ENCODE assay signal across 21 cellular contexts in genomic region chr1:59218521-59219236, GRCh38.
DNase-seq lines count a peak whose midpoint lies in the region; TF ChIP-seq lines count a peak whose summit lies in the region.
"Had no signal": no experiment of that assay in that cellular context is flagged by ENCODE, and none has a peak within 500 bp of the region (broad histone marks: within the 10 kb centered on the region; RNA-seq: fewer than 3 reads in every experiment).

No MANE protein-coding gene starts in this region.

- H3K4me1 ChIP-seq in fibroblast of lung (ENCODE audit: control insufficient read depth, extremely low read depth, insufficient read depth, low read length) (peaks cover 2% of the 10 kb centered on the region), mesenchymal stem cell (ENCODE audit: control insufficient read depth, insufficient read depth, low read depth, low read length) (peaks cover 19% of the 10 kb centered on the region)

- no peak overlapping the region for H3K4me3 Mint-ChIP-seq in mesothelial cell of epicardium
- H3K4me3 Mint-ChIP-seq in activated CD4-positive, alpha-beta memory T cell treated with anti-CD3 and anti-CD28 coated beads, Interleukin-2, amount 10 ng/mL, durations not matched to agents 7 days and 5 days, result no peak overlapping the region
- H3K4me3 Mint-ChIP-seq in activated CD4-positive, alpha-beta T cell treated with anti-CD3 and anti-CD28 coated beads, Interleukin-2, amount 10 ng/mL, durations not matched to agents 24 days and 14 days, result no peak overlapping the region
- H3K4me3 Mint-ChIP-seq: CD4-positive, CD25-positive, alpha-beta regulatory T cell; HFFc6; IgD-negative memory B cell had no signal

- no peak overlapping the region for H3K14ac ChIP-seq in mesenchymal stem cell (ENCODE audit: low read length in 2 of 2)

- no peaks in the 10 kb centered on the region for H4K20me1 ChIP-seq in fibroblast of lung (ENCODE audit: control insufficient read depth, extremely low read depth, insufficient read depth, low read length)

- CTCF ChIA-PET in activated CD4-positive, alpha-beta memory T cell treated with anti-CD3 and anti-CD28 coated beads, Interleukin-2, amount 10 ng/mL, durations not matched to agents 7 days and 5 days (lab: Charles Lee), result no interaction called here

- POLR2A ChIA-PET in activated CD4-positive, alpha-beta memory T cell treated with anti-CD3 and anti-CD28 coated beads, Interleukin-2, amount 10 ng/mL, durations not matched to agents 7 days and 5 days (lab: Charles Lee), result no interaction called here

- H3K9me3 ChIP-seq in fibroblast of lung (ENCODE audit: control insufficient read depth, insufficient read depth, low read depth, low read length) (no peaks in the 10 kb centered on the region), mesenchymal stem cell (ENCODE audit: control insufficient read depth, low read length) (no peaks in the 10 kb centered on the region)

- H4K91ac ChIP-seq in mesenchymal stem cell (ENCODE audit: low read length), result no peak overlapping the region

- intact Hi-C loops in activated CD4-positive, alpha-beta T cell treated with anti-CD3 and anti-CD28 coated beads, Interleukin-2, amount 10 ng/mL, durations not matched to agents 24 days and 14 days (cut with micrococcal nuclease), result no loop called here

- H3K9me3 Mint-ChIP-seq in mesothelial cell of epicardium, result peaks cover 27% of the 10 kb centered on the region
- no peaks in the 10 kb centered on the region for H3K9me3 Mint-ChIP-seq in activated CD4-positive, alpha-beta memory T cell treated with anti-CD3 and anti-CD28 coated beads, Interleukin-2, amount 10 ng/mL, durations not matched to agents 7 days and 5 days
- peaks cover 18% of the 10 kb centered on the region for H3K9me3 Mint-ChIP-seq in activated CD4-positive, alpha-beta T cell treated with anti-CD3 and anti-CD28 coated beads, Interleukin-2, amount 10 ng/mL, durations not matched to agents 24 days and 14 days

- H2AFZ ChIP-seq in fibroblast of lung (ENCODE audit: low read length), result no peak overlapping the region
- no peak overlapping the region for H2AFZ ChIP-seq in mesenchymal stem cell (ENCODE audit: low read depth, low read length)
- H2AFZ ChIP-seq: PC-9 had no signal

- H2BK15ac ChIP-seq in mesenchymal stem cell (ENCODE audit: low read depth, poor library complexity, severe bottlenecking), result no peak overlapping the region

- H2BK5ac ChIP-seq in mesenchymal stem cell (ENCODE audit: low read depth, low read length, poor library complexity, severe bottlenecking), result peak overlapping the region; percentile 74

- no peak overlapping the region for H3K27ac ChIP-seq in fibroblast of lung (ENCODE audit: insufficient read depth, low read length)
- no peak overlapping the region for H3K27ac ChIP-seq in mesenchymal stem cell (ENCODE audit: low read length, poor library complexity, severe bottlenecking)
- H3K27ac ChIP-seq: PC-9 had no signal

- no peak overlapping the region for H3K4me2 ChIP-seq in fibroblast of lung (ENCODE audit: extremely low read depth, insufficient read depth, low read length)
- H3K4me2 ChIP-seq in mesenchymal stem cell (ENCODE audit: low read length, poor library complexity, severe bottlenecking), result no peak overlapping the region
- H3K4me2 ChIP-seq: PC-9 had no signal

- H3K18ac ChIP-seq in mesenchymal stem cell (ENCODE audit: low read depth in 1 of 2, low read length in 2 of 2), result no peak overlapping the region

- no peaks in the 10 kb centered on the region for H3K27me3 Mint-ChIP-seq in mesothelial cell of epicardium (ENCODE audit: low read depth)
- no peaks in the 10 kb centered on the region for H3K27me3 Mint-ChIP-seq in activated CD4-positive, alpha-beta memory T cell treated with anti-CD3 and anti-CD28 coated beads, Interleukin-2, amount 10 ng/mL, durations not matched to agents 7 days and 5 days
- H3K27me3 Mint-ChIP-seq in activated CD4-positive, alpha-beta T cell treated with anti-CD3 and anti-CD28 coated beads, Interleukin-2, amount 10 ng/mL, durations not matched to agents 24 days and 14 days, result no peaks in the 10 kb centered on the region
- H3K27me3 Mint-ChIP-seq: CD4-positive, CD25-positive, alpha-beta regulatory T cell; IgD-negative memory B cell had no signal

- no peak overlapping the region for H4K8ac ChIP-seq in mesenchymal stem cell (ENCODE audit: low read length)

- no peak overlapping the region for H3K27ac Mint-ChIP-seq in mesothelial cell of epicardium
- no peak overlapping the region for H3K27ac Mint-ChIP-seq in activated CD4-positive, alpha-beta memory T cell treated with anti-CD3 and anti-CD28 coated beads, Interleukin-2, amount 10 ng/mL, durations not matched to agents 7 days and 5 days
- no peak overlapping the region for H3K27ac Mint-ChIP-seq in activated CD4-positive, alpha-beta T cell treated with anti-CD3 and anti-CD28 coated beads, Interleukin-2, amount 10 ng/mL, durations not matched to agents 24 days and 14 days
- H3K27ac Mint-ChIP-seq: CD4-positive, CD25-positive, alpha-beta regulatory T cell; HFFc6; IgD-negative memory B cell had no signal

- no peak overlapping the region for H2BK12ac ChIP-seq in mesenchymal stem cell (ENCODE audit: low read length in 2 of 2)

- 100% methylated on average over 3 of the region's 5 CpGs for WGBS in mesenchymal stem cell

- H3K4ac ChIP-seq in mesenchymal stem cell (ENCODE audit: low read depth in 1 of 2, low read length in 2 of 2), result no peak overlapping the region

- peaks cover 10% of the 10 kb centered on the region for H3K36me3 Mint-ChIP-seq in mesothelial cell of epicardium
- H3K36me3 Mint-ChIP-seq in activated CD4-positive, alpha-beta memory T cell treated with anti-CD3 and anti-CD28 coated beads, Interleukin-2, amount 10 ng/mL, durations not matched to agents 7 days and 5 days (ENCODE audit: low read depth), result no peaks in the 10 kb centered on the region
- no peaks in the 10 kb centered on the region for H3K36me3 Mint-ChIP-seq in activated CD4-positive, alpha-beta T cell treated with anti-CD3 and anti-CD28 coated beads, Interleukin-2, amount 10 ng/mL, durations not matched to agents 24 days and 14 days (ENCODE audit: low read depth)
- H3K36me3 Mint-ChIP-seq: CD4-positive, CD25-positive, alpha-beta regulatory T cell had no signal

- H3K27me3 ChIP-seq in fibroblast of lung (ENCODE audit: control insufficient read depth, insufficient read depth, low read length) (no peaks in the 10 kb centered on the region), mesenchymal stem cell (ENCODE audit: control insufficient read depth in 1 of 2, insufficient read depth in 1 of 2, low read length in 2 of 2) (no peaks in the 10 kb centered on the region)

- DNase-seq in CD1c-positive myeloid dendritic cell (ENCODE audit: extremely low spot score), result peak; percentile 37
- DNase-seq in M059J (ENCODE audit: low read depth), result peak; percentile 44
- DNase-seq in fibroblast of lung (ENCODE audit: low read depth in 2 of 2), result peak; percentile 55 to 94
- DNase-seq in mesenchymal stem cell, result no peak
- DNase-seq in mesothelial cell of epicardium (ENCODE audit: low spot score in 2 of 2, unreplicated experiment in 2 of 2), result no peak
- DNase-seq in NCI-H345 treated with DMSO at 0.1 percent for 48 hours (lab: John Stamatoyannopoulos, UW; ENCODE audit: unreplicated experiment), result no peak
- no peak for DNase-seq in activated CD4-positive, alpha-beta memory T cell treated with anti-CD3 and anti-CD28 coated beads, Interleukin-2, amount 10 ng/mL, durations not matched to agents 7 days and 5 days
- DNase-seq in activated CD4-positive, alpha-beta T cell treated with anti-CD3 and anti-CD28 coated beads, Interleukin-2, amount 10 ng/mL, durations not matched to agents 24 days and 14 days, result no peak
- DNase-seq: AML-193; Calu3; CD4-positive, CD25-positive, alpha-beta regulatory T cell; DMS79 treated with DMSO at 0.1 percent for 48 hours; GF-D8; GOT3; HFFc6; NCI-H1048; NCI-H146; NCI-H2227 treated with DMSO at 0.1 percent for 48 hours; NCI-H69 had no signal

- peaks cover 35% of the 10 kb centered on the region for H3K4me1 Mint-ChIP-seq in mesothelial cell of epicardium
- no peaks in the 10 kb centered on the region for H3K4me1 Mint-ChIP-seq in activated CD4-positive, alpha-beta memory T cell treated with anti-CD3 and anti-CD28 coated beads, Interleukin-2, amount 10 ng/mL, durations not matched to agents 7 days and 5 days
- H3K4me1 Mint-ChIP-seq in activated CD4-positive, alpha-beta T cell treated with anti-CD3 and anti-CD28 coated beads, Interleukin-2, amount 10 ng/mL, durations not matched to agents 24 days and 14 days, result no peaks in the 10 kb centered on the region
- H3K4me1 Mint-ChIP-seq: CD4-positive, CD25-positive, alpha-beta regulatory T cell had no signal

- H3K9ac ChIP-seq in fibroblast of lung (ENCODE audit: insufficient read depth, low read length) (no peak overlapping the region), mesenchymal stem cell (ENCODE audit: low read length) (no peak overlapping the region)

- H3K23ac ChIP-seq in mesenchymal stem cell (ENCODE audit: low read length in 2 of 2), result no peak overlapping the region

- H3K79me1 ChIP-seq in mesenchymal stem cell (replicated peaks; ENCODE audit: low read length, poor library complexity, severe bottlenecking), result no peaks in the 10 kb centered on the region

- no peak overlapping the region for H3K4me3 ChIP-seq in fibroblast of lung (replicated peaks in 1 of 4; ENCODE audit: control extremely low read depth in 1 of 4, insufficient read depth in 1 of 4, low read depth in 3 of 4, low read length in 4 of 4)
- no peak overlapping the region for H3K4me3 ChIP-seq in mesenchymal stem cell (ENCODE audit: insufficient read depth in 1 of 2, low read depth in 1 of 2, low read length in 2 of 2)
- H3K4me3 ChIP-seq: PC-9 had no signal

- TF ChIP-seq CTCF in fibroblast of lung (conservative IDR thresholded peaks at IDR 0.05 in 1 of 2, IDR thresholded peaks at IDR 0.05 in 1 of 2; ENCODE audit: low read depth in 1 of 2, low read length in 2 of 2) (no peak), mesothelial cell of epicardium (IDR thresholded peaks at IDR 0.05; ENCODE audit: unreplicated experiment) (no peak)

- no peaks in the 10 kb centered on the region for H3K79me2 ChIP-seq in fibroblast of lung (ENCODE audit: control insufficient read depth, insufficient read depth, low read length)

- no peak overlapping the region for H2BK120ac ChIP-seq in mesenchymal stem cell (ENCODE audit: low read depth, low read length)

- no peaks in the 10 kb centered on the region for H3K36me3 ChIP-seq in fibroblast of lung (ENCODE audit: control insufficient read depth, insufficient read depth, low read length)
- no peaks in the 10 kb centered on the region for H3K36me3 ChIP-seq in mesenchymal stem cell (ENCODE audit: control insufficient read depth in 1 of 2, insufficient read depth in 2 of 2, low read depth in 1 of 2, low read length in 2 of 2)

- H2AK5ac ChIP-seq in mesenchymal stem cell (ENCODE audit: low read length, severe bottlenecking), result peak overlapping the region; percentile 92

Comparison
In these comparisons a context has a peak if more than half of its experiments do, and no peak if none do; other contexts are left out.
1. DNase-seq: peak in CD1c-positive myeloid dendritic cell (single experiment), M059J (single experiment) and fibroblast of lung (2 of 2); none in mesenchymal stem cell (single experiment), mesothelial cell of epicardium (0 of 2), NCI-H345 treated with DMSO at 0.1 percent for 48 hours (single experiment), activated CD4-positive, alpha-beta memory T cell treated with anti-CD3 and anti-CD28 coated beads, Interleukin-2, amount 10 ng/mL, durations not matched to agents 7 days and 5 days (single experiment) and activated CD4-positive, alpha-beta T cell treated with anti-CD3 and anti-CD28 coated beads, Interleukin-2, amount 10 ng/mL, durations not matched to agents 24 days and 14 days (single experiment).